In the genomic region with DNA sequence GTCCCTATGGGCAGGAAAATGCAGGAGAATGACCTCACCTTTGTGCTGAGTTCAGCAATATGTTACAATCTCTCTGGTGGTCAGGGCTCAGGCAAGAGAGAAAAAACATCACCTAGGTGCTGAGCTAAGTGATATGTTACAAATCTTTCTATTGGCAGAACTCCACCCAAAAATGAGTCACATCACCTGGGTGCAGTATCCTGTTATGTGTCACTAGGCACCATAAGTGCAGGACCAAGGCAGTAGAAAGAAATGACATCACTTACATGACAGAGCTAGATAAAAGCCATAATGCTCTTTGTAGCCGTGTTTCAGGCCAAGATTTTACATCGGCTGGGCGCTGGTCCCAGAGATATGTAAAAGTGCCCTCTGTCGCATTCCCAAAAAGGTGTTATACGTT, we compare ENCODE assay signal across 11 cellular contexts. TPM values are rescaled to one million over a fixed set of nuclear protein-coding genes. Genes with fewer than 3 reads are reported as not detected.
DNase-seq lines count a peak whose midpoint lies in the region; ATAC-seq lines count a peak whose summit lies in the region.
"Not testable (repeated sequence)": the region's sequence is repeated elsewhere in the genome, so short reads cannot be mapped to it uniquely, and the experiment has no call there.
"Had no signal": no experiment of that assay in that cellular context is flagged by ENCODE, and none has a peak within 500 bp of the region (broad histone marks: within the 10 kb centered on the region; RNA-seq: fewer than 3 reads in every experiment).

No MANE protein-coding gene starts in this region.

- intact Hi-C loops in activated CD4-positive, alpha-beta T cell treated with anti-CD3 and anti-CD28 coated beads for 36 hours (cut with DNase I, micrococcal nuclease): not testable (repeated sequence)

- DNase-seq in activated CD4-positive, alpha-beta T cell treated with anti-CD3 and anti-CD28 coated beads for 36 hours; activated naive CD4-positive, alpha-beta T cell treated with anti-CD3 and anti-CD28 coated beads, Interleukin-2, amount 50 U/mL, for 72 hours (ENCODE audit: low spot score in 2 of 2); stimulated activated effector memory CD8-positive, alpha-beta T cell treated with anti-CD3 and anti-CD28 coated beads, Interleukin-12 subunit alpha, Interleukin-12 subunit beta, amount 100 ng/mL, for 72 hours (ENCODE audit: low spot score in 2 of 2): not testable (repeated sequence)

- not testable (repeated sequence) for H3K36me3 Mint-ChIP-seq in activated CD4-positive, alpha-beta T cell treated with anti-CD3 and anti-CD28 coated beads for 36 hours (ENCODE audit: low read depth); activated naive CD4-positive, alpha-beta T cell treated with anti-CD3 and anti-CD28 coated beads, Interleukin-2, amount 50 U/mL, for 72 hours; stimulated activated effector memory CD8-positive, alpha-beta T cell treated with anti-CD3 and anti-CD28 coated beads, Interleukin-12 subunit alpha, Interleukin-12 subunit beta, amount 100 ng/mL, for 72 hours

- not testable (repeated sequence) for H3K9me3 Mint-ChIP-seq in activated CD4-positive, alpha-beta T cell treated with anti-CD3 and anti-CD28 coated beads for 36 hours (ENCODE audit: low read depth); activated naive CD4-positive, alpha-beta T cell treated with anti-CD3 and anti-CD28 coated beads, Interleukin-2, amount 50 U/mL, for 72 hours; stimulated activated effector memory CD8-positive, alpha-beta T cell treated with anti-CD3 and anti-CD28 coated beads, Interleukin-12 subunit alpha, Interleukin-12 subunit beta, amount 100 ng/mL, for 72 hours

- H3K27ac Mint-ChIP-seq in activated CD4-positive, alpha-beta T cell treated with anti-CD3 and anti-CD28 coated beads for 36 hours; activated naive CD4-positive, alpha-beta T cell treated with anti-CD3 and anti-CD28 coated beads, Interleukin-2, amount 50 U/mL, for 72 hours; stimulated activated effector memory CD8-positive, alpha-beta T cell treated with anti-CD3 and anti-CD28 coated beads, Interleukin-12 subunit alpha, Interleukin-12 subunit beta, amount 100 ng/mL, for 72 hours: not testable (repeated sequence)

- not testable (repeated sequence) for H3K27me3 Mint-ChIP-seq in activated CD4-positive, alpha-beta T cell treated with anti-CD3 and anti-CD28 coated beads for 36 hours

- not testable (repeated sequence) for H3K4me1 Mint-ChIP-seq in activated CD4-positive, alpha-beta T cell treated with anti-CD3 and anti-CD28 coated beads for 36 hours; stimulated activated effector memory CD8-positive, alpha-beta T cell treated with anti-CD3 and anti-CD28 coated beads, Interleukin-12 subunit alpha, Interleukin-12 subunit beta, amount 100 ng/mL, for 72 hours

- peak; percentile 81 for ATAC-seq in HG02610 (IDR thresholded peaks at IDR 0.05; ENCODE audit: unreplicated experiment)
- ATAC-seq in activated CD4-positive, alpha-beta T cell treated with anti-CD3 and anti-CD28 coated beads for 36 hours: peak; percentile 65
- ATAC-seq in activated naive CD4-positive, alpha-beta T cell treated with anti-CD3 and anti-CD28 coated beads, Interleukin-2, amount 50 U/mL, for 72 hours: peak; percentile 28 to 84
- peak; percentile 74 for ATAC-seq in stimulated activated effector memory CD8-positive, alpha-beta T cell treated with anti-CD3 and anti-CD28 coated beads, Interleukin-12 subunit alpha, Interleukin-12 subunit beta, amount 100 ng/mL, for 72 hours

- H3K4me3 Mint-ChIP-seq in activated CD4-positive, alpha-beta T cell treated with anti-CD3 and anti-CD28 coated beads for 36 hours; stimulated activated effector memory CD8-positive, alpha-beta T cell treated with anti-CD3 and anti-CD28 coated beads, Interleukin-12 subunit alpha, Interleukin-12 subunit beta, amount 100 ng/mL, for 72 hours: not testable (repeated sequence)

- POLR2A ChIA-PET in activated CD4-positive, alpha-beta T cell treated with anti-CD3 and anti-CD28 coated beads for 36 hours (lab: Charles Lee): not testable (repeated sequence)

- CTCF ChIA-PET in activated CD4-positive, alpha-beta T cell treated with anti-CD3 and anti-CD28 coated beads for 36 hours (lab: Charles Lee): not testable (repeated sequence)

RNA-seq across cellular contexts. Expression of a gene that starts 2.4 kb away (rescaled TPM):
- total RNA-seq in activated CD4-positive, alpha-beta T cell treated with anti-CD3 and anti-CD28 coated beads for 36 hours: not detected
- total RNA-seq in activated naive CD4-positive, alpha-beta T cell treated with anti-CD3 and anti-CD28 coated beads, Interleukin-2, amount 50 U/mL, for 72 hours: not detected
- total RNA-seq: A673; CD4-positive, alpha-beta memory T cell; CD4-positive, CD25-positive, alpha-beta regulatory T cell; CD8-positive, alpha-beta memory T cell; Daoy; G401; GM12878 had no signal
